In genomic region chr22:21856197-21856596, GRCh38 we compare ENCODE assay signal across 1 cellular context.
TF ChIP-seq lines count a peak whose summit lies in the region.

No MANE protein-coding gene starts in this region.

TF ChIP-seq in GM12878, 131 proteins besides CTCF, POLR2A, EP300 and RAD21:
- TF ChIP-seq ZNF687 (IDR thresholded peaks at IDR 0.05) (no peak), POLR2AphosphoS5 (IDR thresholded peaks at IDR 0.05; ENCODE audit: low read length) (0 out of 2 replicates have a peak, but pooled peaks have one; percentile 36)
TF ChIP-seq in GM12878: peak in this region for 1.
